In the genomic region with DNA sequence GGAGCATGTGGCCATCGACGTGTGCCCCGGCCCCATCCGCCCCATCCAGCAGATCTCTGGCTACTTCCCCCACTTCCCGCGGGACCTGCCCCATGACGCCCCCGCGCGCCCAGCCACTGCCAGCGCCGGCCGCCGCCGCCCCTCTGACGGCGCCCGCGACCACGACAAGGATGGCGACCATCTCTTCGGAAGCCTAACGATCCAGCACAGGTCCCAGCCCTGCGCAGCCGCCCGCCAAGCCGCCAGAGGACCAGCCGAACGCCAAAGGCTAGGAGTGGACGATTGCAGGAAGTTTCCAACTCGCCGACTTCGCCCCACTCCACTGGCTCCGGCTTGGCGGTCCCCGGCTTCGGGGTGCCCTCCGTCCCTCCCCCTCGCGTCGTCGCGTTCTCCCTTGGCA, we compare ENCODE assay signal across 7 cellular contexts. TPM values are rescaled to one million over a fixed set of nuclear protein-coding genes. Genes with fewer than 3 reads are reported as not detected.
A peak's percentile ranks its signal among the peaks of the same experiment; 100 is the strongest.
DNase-seq lines count a peak whose midpoint lies in the region; ATAC-seq, FAIRE-seq and TF ChIP-seq lines count a peak whose summit lies in the region.
"Not testable (repeated sequence)": the region's sequence is repeated elsewhere in the genome, so short reads cannot be mapped to it uniquely, and the experiment has no call there.

No MANE protein-coding gene starts in this region.

- not testable (repeated sequence) for H3K27ac ChIP-seq in left lung

- H3K4me3 ChIP-seq in left lung, result not testable (repeated sequence)

- intact Hi-C loops in activated B cell treated with CpG ODN at 0.5 μM for 24 hours (cut with micrococcal nuclease); Right ventricle myocardium inferior (cut with DNase I); left lung (cut with DNase I): not testable (repeated sequence)

- not testable (repeated sequence) for DNase-seq in HTR-8/SVneo (ENCODE audit: insufficient read length, low spot score); activated B cell treated with CpG ODN at 0.5 μM for 24 hours; activated naive CD8-positive, alpha-beta T cell treated with anti-CD3 and anti-CD28 coated beads, Interleukin-2, amount 10 ng/mL, durations not matched to agents 7 days and 5 days; Right ventricle myocardium inferior (ENCODE audit: missing footprints); left lung; naive thymus-derived CD8-positive, alpha-beta T cell; stimulated activated naive CD8-positive, alpha-beta T cell treated with anti-CD3 and anti-CD28 coated beads, Interleukin-15, amount 100 ng/mL, for 72 hours

- ATAC-seq in activated B cell treated with CpG ODN at 0.5 μM for 24 hours (ENCODE audit: low read depth) (peak; percentile 51), Right ventricle myocardium inferior (peak; percentile 27), left lung (peak; percentile 66)
- ATAC-seq in activated naive CD8-positive, alpha-beta T cell treated with anti-CD3 and anti-CD28 coated beads, Interleukin-2, amount 10 ng/mL, durations not matched to agents 7 days and 5 days (ENCODE audit: low read depth), result peak; percentile 55
- ATAC-seq in naive thymus-derived CD8-positive, alpha-beta T cell, result peak; percentile 39 to 62
- peak; percentile 48 for ATAC-seq in stimulated activated naive CD8-positive, alpha-beta T cell treated with anti-CD3 and anti-CD28 coated beads, Interleukin-15, amount 100 ng/mL, for 72 hours

- not testable (repeated sequence) for H3K4me1 ChIP-seq in left lung

- POLR2A ChIA-PET in activated B cell treated with CpG ODN at 0.5 μM for 24 hours (lab: Charles Lee); activated naive CD8-positive, alpha-beta T cell treated with anti-CD3 and anti-CD28 coated beads, Interleukin-2, amount 10 ng/mL, durations not matched to agents 7 days and 5 days (lab: Charles Lee); naive thymus-derived CD8-positive, alpha-beta T cell (lab: Charles Lee): not testable (repeated sequence)

- H3K9me3 ChIP-seq in left lung, result not testable (repeated sequence)

- H3K4me3 Mint-ChIP-seq in activated B cell treated with CpG ODN at 0.5 μM for 24 hours; activated naive CD8-positive, alpha-beta T cell treated with anti-CD3 and anti-CD28 coated beads, Interleukin-2, amount 10 ng/mL, durations not matched to agents 7 days and 5 days; naive thymus-derived CD8-positive, alpha-beta T cell; stimulated activated naive CD8-positive, alpha-beta T cell treated with anti-CD3 and anti-CD28 coated beads, Interleukin-15, amount 100 ng/mL, for 72 hours: not testable (repeated sequence)

- not testable (repeated sequence) for H3K27me3 ChIP-seq in left lung

- not testable (repeated sequence) for H3K36me3 ChIP-seq in left lung

- FAIRE-seq in HTR-8/SVneo (lab: Jason Lieb, UNC), result peak; percentile 97

- CTCF ChIA-PET in activated B cell treated with CpG ODN at 0.5 μM for 24 hours (lab: Charles Lee), result not testable (repeated sequence)

- H3K9me3 Mint-ChIP-seq in activated B cell treated with CpG ODN at 0.5 μM for 24 hours; activated naive CD8-positive, alpha-beta T cell treated with anti-CD3 and anti-CD28 coated beads, Interleukin-2, amount 10 ng/mL, durations not matched to agents 7 days and 5 days; naive thymus-derived CD8-positive, alpha-beta T cell; stimulated activated naive CD8-positive, alpha-beta T cell treated with anti-CD3 and anti-CD28 coated beads, Interleukin-15, amount 100 ng/mL, for 72 hours: not testable (repeated sequence)

- not testable (repeated sequence) for H3K36me3 Mint-ChIP-seq in activated B cell treated with CpG ODN at 0.5 μM for 24 hours (ENCODE audit: low read depth); activated naive CD8-positive, alpha-beta T cell treated with anti-CD3 and anti-CD28 coated beads, Interleukin-2, amount 10 ng/mL, durations not matched to agents 7 days and 5 days; naive thymus-derived CD8-positive, alpha-beta T cell

- not testable (repeated sequence) for H3K27me3 Mint-ChIP-seq in activated B cell treated with CpG ODN at 0.5 μM for 24 hours; activated naive CD8-positive, alpha-beta T cell treated with anti-CD3 and anti-CD28 coated beads, Interleukin-2, amount 10 ng/mL, durations not matched to agents 7 days and 5 days; naive thymus-derived CD8-positive, alpha-beta T cell; stimulated activated naive CD8-positive, alpha-beta T cell treated with anti-CD3 and anti-CD28 coated beads, Interleukin-15, amount 100 ng/mL, for 72 hours

- H3K27ac Mint-ChIP-seq in activated B cell treated with CpG ODN at 0.5 μM for 24 hours; activated naive CD8-positive, alpha-beta T cell treated with anti-CD3 and anti-CD28 coated beads, Interleukin-2, amount 10 ng/mL, durations not matched to agents 7 days and 5 days; naive thymus-derived CD8-positive, alpha-beta T cell; stimulated activated naive CD8-positive, alpha-beta T cell treated with anti-CD3 and anti-CD28 coated beads, Interleukin-15, amount 100 ng/mL, for 72 hours: not testable (repeated sequence)

- TF ChIP-seq CTCF in activated B cell treated with CpG ODN at 0.5 μM for 24 hours (IDR thresholded peaks at IDR 0.05); left lung (IDR thresholded peaks at IDR 0.05): not testable (repeated sequence)

- not testable (repeated sequence) for H3K4me1 Mint-ChIP-seq in activated B cell treated with CpG ODN at 0.5 μM for 24 hours; activated naive CD8-positive, alpha-beta T cell treated with anti-CD3 and anti-CD28 coated beads, Interleukin-2, amount 10 ng/mL, durations not matched to agents 7 days and 5 days; naive thymus-derived CD8-positive, alpha-beta T cell; stimulated activated naive CD8-positive, alpha-beta T cell treated with anti-CD3 and anti-CD28 coated beads, Interleukin-15, amount 100 ng/mL, for 72 hours

RNA-seq across cellular contexts. Expression of a gene that starts 52.8 kb away (rescaled TPM):
- 18.2 and 22.3 TPM in 2 replicates for total RNA-seq in activated B cell treated with CpG ODN at 0.5 μM for 24 hours
- total RNA-seq in activated naive CD8-positive, alpha-beta T cell treated with anti-CD3 and anti-CD28 coated beads, Interleukin-2, amount 10 ng/mL, durations not matched to agents 7 days and 5 days, result 10 to 100 TPM; 21.3 to 24.5 TPM
- total RNA-seq in Right ventricle myocardium inferior, result 10.3 TPM
- total RNA-seq in left lung, result 10 to 100 TPM; 20.8 TPM
- 10 to 100 TPM; 16.4 to 22.1 TPM for total RNA-seq in naive thymus-derived CD8-positive, alpha-beta T cell
- 1 to 10 TPM; 7.0 to 9.6 (median 7.6) TPM for polyA plus RNA-seq in naive thymus-derived CD8-positive, alpha-beta T cell
